ENCODE assay signal across 13 cellular contexts in the genomic region with DNA sequence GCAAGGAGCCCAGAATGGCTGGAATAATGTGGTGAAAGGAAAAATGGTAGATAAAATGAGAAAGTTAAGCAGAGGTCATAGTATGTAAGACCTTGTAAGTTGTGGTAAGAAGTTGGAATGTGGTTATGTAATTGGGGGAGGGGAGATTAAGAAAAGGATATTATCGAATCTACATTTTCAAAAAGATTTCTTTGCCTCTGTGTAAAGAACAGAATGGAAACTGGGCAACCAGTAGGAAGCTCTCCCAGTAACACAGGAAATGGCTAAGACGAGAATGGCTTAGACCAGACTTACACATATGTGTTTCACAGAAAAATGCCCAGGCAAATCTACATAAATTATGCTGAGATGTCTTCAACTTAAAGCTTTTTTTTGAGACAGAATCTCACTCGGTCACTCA. TPM values are rescaled to one million over a fixed set of nuclear protein-coding genes. Genes with fewer than 3 reads are reported as not detected.
A peak's percentile ranks its signal among the peaks of the same experiment; 100 is the strongest.
DNase-seq lines count a peak whose midpoint lies in the region; ATAC-seq and TF ChIP-seq lines count a peak whose summit lies in the region.
"Had no signal": no experiment of that assay in that cellular context is flagged by ENCODE, and none has a peak within 500 bp of the region (broad histone marks: within the 10 kb centered on the region; RNA-seq: fewer than 3 reads in every experiment).

No MANE protein-coding gene starts in this region.

- TF ChIP-seq POLR2A in GM18505 (IDR thresholded peaks at IDR 0.05; ENCODE audit: borderline replicate concordance, extremely low read depth, insufficient read depth, insufficient read length): no peak

- TF ChIP-seq CTCF in chondrocyte (IDR thresholded peaks at IDR 0.05): no peak

- H3K27me3 Mint-ChIP-seq in activated naive CD4-positive, alpha-beta T cell treated with anti-CD3 and anti-CD28 coated beads, Interleukin-2, amount 10 ng/mL, durations not matched to agents 7 days and 5 days: no peaks in the 10 kb centered on the region
- H3K27me3 Mint-ChIP-seq in chondrocyte (ENCODE audit: low read depth): no peaks in the 10 kb centered on the region
- no peaks in the 10 kb centered on the region for H3K27me3 Mint-ChIP-seq in stimulated activated naive CD8-positive, alpha-beta T cell treated with anti-CD3 and anti-CD28 coated beads, Interleukin-15, Interleukin-2, amounts not matched to agents 100 ng/mL and 50 ng/mL, for 24 hours

- DNase-seq in activated naive CD4-positive, alpha-beta T cell treated with anti-CD3 and anti-CD28 coated beads, Interleukin-2, amount 10 ng/mL, durations not matched to agents 7 days and 5 days: no peak
- DNase-seq in activated naive CD4-positive, alpha-beta T cell treated with Interleukin-2 at 50 U/mL for 16 hours: no peak
- DNase-seq in OCI-M1 (lab: John Stamatoyannopoulos, UW) (peak; percentile 28), chondrocyte (ENCODE audit: low spot score) (no peak), medulla oblongata (ENCODE audit: extremely low spot score) (no peak)
- DNase-seq: activated CD4-positive, alpha-beta T cell treated with anti-CD3 and anti-CD28 coated beads for 48 hours; heart right ventricle; left ventricle myocardium superior; NCI-H1436; NCI-H748 treated with DMSO at 0.1 percent for 48 hours had no signal

- peaks cover 16% of the 10 kb centered on the region for H3K36me3 Mint-ChIP-seq in activated naive CD4-positive, alpha-beta T cell treated with anti-CD3 and anti-CD28 coated beads, Interleukin-2, amount 10 ng/mL, durations not matched to agents 7 days and 5 days
- H3K36me3 Mint-ChIP-seq in chondrocyte (ENCODE audit: low read depth): no peaks in the 10 kb centered on the region
- H3K36me3 Mint-ChIP-seq in stimulated activated naive CD8-positive, alpha-beta T cell treated with anti-CD3 and anti-CD28 coated beads, Interleukin-15, Interleukin-2, amounts not matched to agents 100 ng/mL and 50 ng/mL, for 24 hours (ENCODE audit: low read depth): peaks cover 4% of the 10 kb centered on the region

- H3K27ac Mint-ChIP-seq in activated naive CD4-positive, alpha-beta T cell treated with anti-CD3 and anti-CD28 coated beads, Interleukin-2, amount 10 ng/mL, durations not matched to agents 7 days and 5 days: peak overlapping the region; percentile 1
- H3K27ac Mint-ChIP-seq in chondrocyte (ENCODE audit: unreplicated experiment): peak overlapping the region; percentile 57
- H3K27ac Mint-ChIP-seq in stimulated activated naive CD8-positive, alpha-beta T cell treated with anti-CD3 and anti-CD28 coated beads, Interleukin-15, Interleukin-2, amounts not matched to agents 100 ng/mL and 50 ng/mL, for 24 hours: peak overlapping the region; percentile 54

- H3K4me3 Mint-ChIP-seq in activated naive CD4-positive, alpha-beta T cell treated with anti-CD3 and anti-CD28 coated beads, Interleukin-2, amount 10 ng/mL, durations not matched to agents 7 days and 5 days: no peak overlapping the region
- no peak overlapping the region for H3K4me3 Mint-ChIP-seq in chondrocyte (ENCODE audit: unreplicated experiment)
- H3K4me3 Mint-ChIP-seq in stimulated activated naive CD8-positive, alpha-beta T cell treated with anti-CD3 and anti-CD28 coated beads, Interleukin-15, Interleukin-2, amounts not matched to agents 100 ng/mL and 50 ng/mL, for 24 hours: no peak overlapping the region

- no peaks in the 10 kb centered on the region for H3K9me3 Mint-ChIP-seq in activated naive CD4-positive, alpha-beta T cell treated with anti-CD3 and anti-CD28 coated beads, Interleukin-2, amount 10 ng/mL, durations not matched to agents 7 days and 5 days
- no peaks in the 10 kb centered on the region for H3K9me3 Mint-ChIP-seq in chondrocyte (ENCODE audit: low read depth)
- no peaks in the 10 kb centered on the region for H3K9me3 Mint-ChIP-seq in stimulated activated naive CD8-positive, alpha-beta T cell treated with anti-CD3 and anti-CD28 coated beads, Interleukin-15, Interleukin-2, amounts not matched to agents 100 ng/mL and 50 ng/mL, for 24 hours

- ATAC-seq in GM18505 (IDR thresholded peaks at IDR 0.05; ENCODE audit: unreplicated experiment) (no peak), GM19395 (IDR thresholded peaks at IDR 0.05; ENCODE audit: unreplicated experiment) (no peak)
- ATAC-seq: heart right ventricle, left ventricle myocardium superior had no signal

- CTCF ChIA-PET in activated naive CD4-positive, alpha-beta T cell treated with anti-CD3 and anti-CD28 coated beads, Interleukin-2, amount 10 ng/mL, durations not matched to agents 7 days and 5 days (lab: Charles Lee): no interaction called here

- H3K4me1 Mint-ChIP-seq in activated naive CD4-positive, alpha-beta T cell treated with anti-CD3 and anti-CD28 coated beads, Interleukin-2, amount 10 ng/mL, durations not matched to agents 7 days and 5 days: peaks cover 33% of the 10 kb centered on the region
- H3K4me1 Mint-ChIP-seq in chondrocyte (ENCODE audit: low read depth): peaks cover 35% of the 10 kb centered on the region
- H3K4me1 Mint-ChIP-seq in stimulated activated naive CD8-positive, alpha-beta T cell treated with anti-CD3 and anti-CD28 coated beads, Interleukin-15, Interleukin-2, amounts not matched to agents 100 ng/mL and 50 ng/mL, for 24 hours (ENCODE audit: low read depth): peaks cover 56% of the 10 kb centered on the region

RNA-seq across cellular contexts. Expression of a gene that starts 13.2 kb away (rescaled TPM):
- 36.9 to 43.5 TPM (median 41.9 TPM) in 3 replicates for total RNA-seq in chondrocyte

RNA-seq across cellular contexts. Expression of a gene that starts 42.0 kb away (rescaled TPM):
- 51.5 to 60.6 TPM (median 51.8 TPM) in 3 replicates for total RNA-seq in chondrocyte

Comparison
In these comparisons a context has a peak if more than half of its experiments do, and no peak if none do; other contexts are left out.
1. H3K27ac Mint-ChIP-seq: peak in every context shown above with its lines; median percentile 57 in chondrocyte; 54 in stimulated activated naive CD8-positive, alpha-beta T cell treated with anti-CD3 and anti-CD28 coated beads, Interleukin-15, Interleukin-2, amounts not matched to agents 100 ng/mL and 50 ng/mL, for 24 hours; 1 in activated naive CD4-positive, alpha-beta T cell treated with anti-CD3 and anti-CD28 coated beads, Interleukin-2, amount 10 ng/mL, durations not matched to agents 7 days and 5 days.